8 cellular contexts compared by ENCODE assay signal in genomic region chr15:75023194-75024101, GRCh38. TPM values are rescaled to one million over a fixed set of nuclear protein-coding genes. Genes with fewer than 3 reads are reported as not detected.
DNase-seq lines count a peak whose midpoint lies in the region; ATAC-seq, FAIRE-seq and TF ChIP-seq lines count a peak whose summit lies in the region.

PPCDC (plus strand) TSS chr15:75023590; CDS start chr15:75028319, 4,729 bp downstream.

- H3K18ac ChIP-seq in IMR-90 (ENCODE audit: low read depth, low read length) = peak within 1 kb of the TSS; percentile 44

- H3K9ac ChIP-seq in IMR-90 (ENCODE audit: low read depth, low read length) (peak within 1 kb of the TSS; percentile 85), endothelial cell of umbilical vein (replicated peaks; ENCODE audit: extremely low read depth, insufficient read depth, low read length) (peak within 1 kb of the TSS; percentile 94)

- H4K20me1 ChIP-seq in IMR-90 (ENCODE audit: insufficient read depth, low read length) = no peaks in the 10 kb centered on the region
- H4K20me1 ChIP-seq in endothelial cell of umbilical vein (replicated peaks; ENCODE audit: control insufficient read depth, extremely low read depth, insufficient read depth, low read length) = no peaks in the 10 kb centered on the region

- peaks cover 2% of the 10 kb centered on the region; the same call in 1 of the 2 replicates for H3K4me1 ChIP-seq in IMR-90 (ENCODE audit: control insufficient read depth, insufficient read depth, low read length)
- H3K4me1 ChIP-seq in endothelial cell of umbilical vein (ENCODE audit: control insufficient read depth, extremely low read depth, insufficient read depth, low read length) = no peaks in the 10 kb centered on the region

- POLR2A ChIA-PET in IMR-90 (lab: Charles Lee; ENCODE audit: unreplicated experiment) (interaction anchor here (0.6 to 0.7 kb wide), 2 partner anchors 45 to 236 kb away, joined by 9 to 17 read pairs; no protein-coding TSS in a partner anchor), endothelial cell of umbilical vein (lab: Charles Lee) (interaction anchor here (0.5 to 1.5 kb wide), 5 partner anchors 17 to 227 kb away, joined by 4 to 5 read pairs (median 5); partner anchors contain the start of gene C15orf39)

- WGBS in IMR-90 (ENCODE audit: extremely low coverage in 2 of 2, insufficient read length in 1 of 2), 2 experiments = 0% methylated on average over 12 of the region's 47 CpGs; no CpG with 5 or more reads in 1 of the 2 experiments

- peaks cover 8 to 13% of the 10 kb centered on the region in 2 experiments for H3K79me1 ChIP-seq in IMR-90 (ENCODE audit: low read depth in 1 of 2, low read length in 2 of 2)

- no peak within 1 kb of the TSS for H2BK20ac ChIP-seq in IMR-90 (ENCODE audit: low read depth, low read length)

- intact Hi-C loops in IMR-90 (cut with micrococcal nuclease) (loop anchor here (1.0 to 10.0 kb wide), 3 partner anchors 182 to 431 kb away; partner anchors contain the start of gene SIN3A), endothelial cell of umbilical vein (cut with micrococcal nuclease) (loop anchor here (2.0 to 10.0 kb wide), 4 partner anchors 27 to 604 kb away; partner anchors contain the start of gene SNUPN)

- H3K56ac ChIP-seq in IMR-90 (ENCODE audit: extremely low read depth, insufficient read depth, low read length) = peak within 1 kb of the TSS; percentile 88

- peak; percentile 88 for ATAC-seq in GM21528 (IDR thresholded peaks at IDR 0.05; ENCODE audit: low FRiP score, unreplicated experiment)
- ATAC-seq in IMR-90 (ENCODE audit: low read depth) = peak; percentile 100

- FAIRE-seq in D721Med (lab: Jason Lieb, UNC) = no peak
- peak; percentile 97 for FAIRE-seq in endothelial cell of umbilical vein (lab: Jason Lieb, UNC)

- DNase-seq in D721Med (ENCODE audit: insufficient read length, low spot score) (peak; percentile 99), IMR-90 (peak; percentile 92), OCI-M1 (lab: John Stamatoyannopoulos, UW) (peak; percentile 98), activated T-cell treated with anti-CD3 and anti-CD28 coated beads for 24 hours (ENCODE audit: low read depth) (peak; percentile 93), endothelial cell of umbilical vein (ENCODE audit: low read depth, low spot score) (peak; percentile 96), middle frontal gyrus (ENCODE audit: extremely low spot score, low spot score) (peak; percentile 94)
- peak; percentile 89 to 92 for DNase-seq in stimulated activated CD8-positive, alpha-beta memory T cell treated with anti-CD3 and anti-CD28 coated beads, Interleukin-2, amount 100 ng/mL, for 48 hours (ENCODE audit: low read depth in 2 of 2)

- peak within 1 kb of the TSS; percentile 98 for H3K23ac ChIP-seq in IMR-90 (ENCODE audit: low read depth, low read length)

- H2BK5ac ChIP-seq in IMR-90 (ENCODE audit: low read depth, low read length, poor library complexity, severe bottlenecking) = peak within 1 kb of the TSS; percentile 65

- in situ Hi-C loops in IMR-90 (cut with MboI; ENCODE audit: low sequenced_read_pairs) = no loop called here

- H3K9me1 ChIP-seq in IMR-90 (ENCODE audit: insufficient read depth, low read length) (peaks cover 4% of the 10 kb centered on the region; the same call in 1 of the 2 replicates), endothelial cell of umbilical vein (replicated peaks; ENCODE audit: control insufficient read depth, extremely low read depth, insufficient read depth, low read length) (no peaks in the 10 kb centered on the region)

- H3K79me2 ChIP-seq in endothelial cell of umbilical vein (ENCODE audit: control insufficient read depth, insufficient read depth, low read length) = peaks cover 3% of the 10 kb centered on the region

- H4K8ac ChIP-seq in IMR-90 (ENCODE audit: low read depth in 2 of 2, low read length in 2 of 2) = peak within 1 kb of the TSS; percentile 71 to 99

- peak within 1 kb of the TSS; percentile 69 for H4K5ac ChIP-seq in IMR-90 (ENCODE audit: low read depth, low read length)

- H2BK15ac ChIP-seq in IMR-90 (ENCODE audit: low read depth, low read length) = no peak within 1 kb of the TSS

- H4K91ac ChIP-seq in IMR-90 (ENCODE audit: insufficient read depth, low read depth, low read length) = peak within 1 kb of the TSS; percentile 88

- H2AK9ac ChIP-seq in IMR-90 (replicated peaks; ENCODE audit: low read depth, low read length, poor library complexity) = peak within 1 kb of the TSS; percentile 92

- TF ChIP-seq POLR2A in IMR-90 (IDR thresholded peaks at IDR 0.05; ENCODE audit: low read depth, low read length) (peak; percentile 84), endothelial cell of umbilical vein (IDR thresholded peaks at IDR 0.05; ENCODE audit: low read depth, low read length) (peak; percentile 97)

- H2BK120ac ChIP-seq in IMR-90 (ENCODE audit: low read depth, low read length) = peak within 1 kb of the TSS; percentile 72

- H3K27ac ChIP-seq in IMR-90 (ENCODE audit: insufficient read depth, low read length) (peak within 1 kb of the TSS; percentile 75), endothelial cell of umbilical vein (ENCODE audit: insufficient read depth, low read depth, low read length) (peak within 1 kb of the TSS; percentile 80)

- H3K4me2 ChIP-seq in IMR-90 (ENCODE audit: low read depth, low read length) (peak within 1 kb of the TSS; percentile 92), endothelial cell of umbilical vein (ENCODE audit: insufficient read depth, low read length) (peak within 1 kb of the TSS; percentile 62)

- peaks cover under 1% of the 10 kb centered on the region; the same call in 1 of the 2 replicates for H3K27me3 ChIP-seq in IMR-90 (ENCODE audit: control insufficient read depth, insufficient read depth, low read length)
- no peaks in the 10 kb centered on the region for H3K27me3 ChIP-seq in endothelial cell of umbilical vein (ENCODE audit: control insufficient read depth in 2 of 2, insufficient read depth in 2 of 2, low read length in 2 of 2)

- dilution Hi-C loops in IMR-90 (cut with HindIII; ENCODE audit: low sequenced_read_pairs, unreplicated experiment) (no loop called here), endothelial cell of umbilical vein (cut with MboI; ENCODE audit: extremely low pct_ligation_motif_present, low sequenced_read_pairs) (no loop called here)

- H2AFZ ChIP-seq in IMR-90 (replicated peaks; ENCODE audit: low read length, poor library complexity) (peak within 1 kb of the TSS; percentile 95), endothelial cell of umbilical vein (ENCODE audit: low read depth, low read length) (peak within 1 kb of the TSS; percentile 82)

- TF ChIP-seq CTCF in D721Med (IDR thresholded peaks at IDR 0.05; ENCODE audit: insufficient read depth, missing control alignments) (no peak), IMR-90 (conservative IDR thresholded peaks at IDR 0.05; ENCODE audit: low read depth, low read length) (no peak), endothelial cell of umbilical vein (IDR thresholded peaks at IDR 0.05; ENCODE audit: extremely low read depth in 1 of 2, insufficient read depth in 1 of 2, low read depth in 1 of 2, low read length in 2 of 2) (no peak)

- H3K9me3 ChIP-seq in IMR-90 (ENCODE audit: control insufficient read depth, insufficient read depth, low read length) (no peaks in the 10 kb centered on the region), endothelial cell of umbilical vein (replicated peaks; ENCODE audit: control insufficient read depth, insufficient read depth, low read length) (no peaks in the 10 kb centered on the region)

- peak within 1 kb of the TSS; percentile 98 for H3K4ac ChIP-seq in IMR-90 (ENCODE audit: low read depth, low read length)

- H2AK5ac ChIP-seq in IMR-90 (ENCODE audit: low read depth, low read length) = peak within 1 kb of the TSS; percentile 80

- H3K36me3 ChIP-seq in IMR-90 (ENCODE audit: control insufficient read depth, insufficient read depth, low read length) (no peaks in the 10 kb centered on the region), endothelial cell of umbilical vein (ENCODE audit: control insufficient read depth in 2 of 2, extremely low read depth in 1 of 2, insufficient read depth in 2 of 2, low read length in 2 of 2) (no peaks in the 10 kb centered on the region)

- H3K4me3 ChIP-seq in IMR-90 (ENCODE audit: insufficient read depth, low read depth, low read length) (peak within 1 kb of the TSS; percentile 64), endothelial cell of umbilical vein (replicated peaks in 1 of 3; ENCODE audit: insufficient read depth in 1 of 3, low read depth in 1 of 3, low read length in 3 of 3) (peak within 1 kb of the TSS; percentile 62 to 88 (median 81))

- CTCF ChIA-PET in IMR-90 (lab: Yijun Ruan, JAX) (interaction anchor here (0.6 kb wide), 1 partner anchor 120 kb away, joined by 4 read pairs; no protein-coding TSS in a partner anchor), endothelial cell of umbilical vein (lab: Charles Lee) (interaction anchor here (0.9 to 1.8 kb wide), 10 partner anchors 14 to 344 kb away, joined by 3 to 9 read pairs (median 4); partner anchors contain the start of genes C15orf39, RPP25 and SCAMP5)

- TSS peak; percentile 78 for BruUV-seq in IMR-90 (replicated peaks; lab: Mats Ljungman, UMichigan)
- TSS peak; percentile 83 for BruUV-seq in endothelial cell of umbilical vein (replicated peaks; lab: Mats Ljungman, UMichigan)

- no peak for TF ChIP-seq RAD21 in IMR-90 (IDR thresholded peaks at IDR 0.05; ENCODE audit: low read length)

- peak within 1 kb of the TSS; percentile 99 for H3K14ac ChIP-seq in IMR-90 (replicated peaks; ENCODE audit: low read depth, low read length)

TF ChIP-seq in IMR-90, 13 proteins besides CTCF, POLR2A, EP300 and RAD21 (continues in another document):
- no peak; the same call in 1 of the 2 replicates for TF ChIP-seq NFE2L2 (IDR thresholded peaks at IDR 0.05; ENCODE audit: low read depth, low read length)

TF ChIP-seq in endothelial cell of umbilical vein, 7 proteins besides CTCF, POLR2A, EP300 and RAD21 (continues in another document):
- TF ChIP-seq GATA2 (IDR thresholded peaks at IDR 0.05; ENCODE audit: insufficient read depth, insufficient read length, low read depth, low read length) (no peak), POLR2AphosphoS5 (IDR thresholded peaks at IDR 0.05; ENCODE audit: insufficient read depth, low read depth, low read length) (peak; percentile 98), EZH2 (IDR thresholded peaks at IDR 0.05; ENCODE audit: borderline replicate concordance, low read depth, low read length, severe bottlenecking) (no peak), MYC (IDR thresholded peaks at IDR 0.05; ENCODE audit: low read depth, low read length) (peak; percentile 66)

RNA-seq across cellular contexts. Expression of gene PPCDC, which starts in this region (rescaled TPM):
- total RNA-seq in IMR-90 (2012; rRNA removed) (5.6 and 13.3 TPM in 2 replicates), endothelial cell of umbilical vein (14.5 and 16.8 TPM in 2 replicates)
- polyA plus RNA-seq in IMR-90 (2012; rRNA removed) (16.3 and 17.1 TPM in 2 replicates), endothelial cell of umbilical vein (21.4 and 23.0 TPM in 2 replicates)
- 11.2 and 24.4 TPM in 2 replicates for polyA plus RNA-seq in IMR-90 (2012; cell fraction: cytosol; rRNA removed)
- polyA plus RNA-seq in IMR-90 (2012; cell fraction: nucleus; rRNA removed; ENCODE audit: low replicate concordance) = 14.8 and 25.5 TPM in 2 replicates
- polyA plus RNA-seq in endothelial cell of umbilical vein (2011; cell fraction: cytosol; rRNA removed) = 16.5 and 19.6 TPM in 2 replicates
- 24.6 and 25.8 TPM in 2 replicates for polyA plus RNA-seq in endothelial cell of umbilical vein (2011; cell fraction: nucleus; rRNA removed)
- 8.5 and 9.2 TPM in 2 replicates for polyA plus RNA-seq in endothelial cell of umbilical vein (2012)
- polyA minus RNA-seq in endothelial cell of umbilical vein = 10.1 and 13.0 TPM in 2 replicates
- polyA minus RNA-seq in endothelial cell of umbilical vein (2011; cell fraction: cytosol; rRNA and poly(A)+ RNA removed) = 7.5 TPM
- 20.7 and 24.6 TPM in 2 replicates for polyA minus RNA-seq in endothelial cell of umbilical vein (2011; cell fraction: nucleus; rRNA and poly(A)+ RNA removed)

Comparison
In these comparisons a context has a peak if more than half of its experiments do, and no peak if none do; other contexts are left out.
1. Peak in every context shown above with its lines: DNase-seq, ATAC-seq, H3K4me3 ChIP-seq and H3K27ac ChIP-seq.